ENCODE assay signal across 20 cellular contexts in the genomic region with DNA sequence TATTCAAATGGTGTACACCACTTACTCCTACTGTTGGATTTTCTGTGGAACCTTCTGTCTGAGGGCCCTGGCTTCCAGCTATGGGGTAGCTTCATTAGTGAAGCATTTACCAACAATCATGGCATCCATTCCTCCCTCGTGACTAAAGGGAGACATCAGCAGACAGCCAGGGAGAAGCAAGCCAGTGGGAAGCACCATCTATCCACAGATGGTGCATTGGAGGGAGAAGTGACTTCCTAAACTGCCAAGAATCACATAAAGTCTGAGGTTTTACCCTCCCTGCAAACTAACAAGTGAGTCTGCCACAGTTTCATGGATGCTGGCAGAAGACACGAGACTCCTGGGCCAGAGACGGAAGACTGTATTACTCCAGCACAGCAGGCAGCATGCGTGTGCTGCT. TPM values are rescaled to one million over a fixed set of nuclear protein-coding genes. Genes with fewer than 3 reads are reported as not detected.
"Had no signal": no experiment of that assay in that cellular context is flagged by ENCODE, and none has a peak within 500 bp of the region (broad histone marks: within the 10 kb centered on the region; RNA-seq: fewer than 3 reads in every experiment).

No MANE protein-coding gene starts in this region.

- H3K27me3 ChIP-seq: body of pancreas, dorsolateral prefrontal cortex, pancreas, right lobe of liver, testis, upper lobe of right lung had no signal

- H3K9me3 ChIP-seq: body of pancreas, heart right ventricle, pancreas, right lobe of liver, testis, upper lobe of right lung had no signal

- DNase-seq: activated CD4-positive, alpha-beta memory T cell treated with anti-CD3 and anti-CD28 coated beads for 36 hours; activated CD8-positive, alpha-beta memory T cell treated with anti-CD3 and anti-CD28 coated beads, Interleukin-2, amount 10 ng/mL, durations not matched to agents 7 days and 5 days; activated naive CD4-positive, alpha-beta T cell; activated naive CD8-positive, alpha-beta T cell treated with anti-CD3 and anti-CD28 coated beads for 36 hours; amniotic stem cell; body of pancreas; caudate nucleus; dorsolateral prefrontal cortex; endodermal cell; heart right ventricle; immature natural killer cell; naive B cell; pancreas; right lobe of liver; stimulated activated CD4-positive, alpha-beta T cell treated with anti-CD3 and anti-CD28 coated beads, Interleukin-4, amount 100 ng/mL, for 24 hours; testis; upper lobe of right lung had no signal

- H3K4me3 ChIP-seq: body of pancreas, dorsolateral prefrontal cortex, heart right ventricle, pancreas, right lobe of liver, testis, upper lobe of right lung had no signal

- ATAC-seq: activated CD8-positive, alpha-beta memory T cell treated with anti-CD3 and anti-CD28 coated beads, Interleukin-2, amount 10 ng/mL, durations not matched to agents 7 days and 5 days; body of pancreas; heart right ventricle; right lobe of liver; stimulated activated effector memory CD8-positive, alpha-beta T cell treated with anti-CD3 and anti-CD28 coated beads, Interleukin-12 subunit alpha, Interleukin-12 subunit beta, amount 100 ng/mL, for 72 hours; upper lobe of right lung had no signal

- H3K36me3 ChIP-seq: heart right ventricle, pancreas, right lobe of liver, upper lobe of right lung had no signal

- H3K27ac ChIP-seq: body of pancreas, dorsolateral prefrontal cortex, epithelial cell of prostate, heart right ventricle, pancreas, right lobe of liver, testis, upper lobe of right lung had no signal

- H3K4me1 ChIP-seq: right lobe of liver, testis had no signal

RNA-seq across cellular contexts. Expression of a gene that starts 31.4 kb away (rescaled TPM):
- total RNA-seq: activated CD4-positive, alpha-beta memory T cell treated with anti-CD3 and anti-CD28 coated beads for 36 hours; activated naive CD8-positive, alpha-beta T cell treated with anti-CD3 and anti-CD28 coated beads for 36 hours; body of pancreas; frontal cortex had no signal
- polyA plus RNA-seq: heart right ventricle, immature natural killer cell had no signal
